ENCODE assay signal across 8 cellular contexts in genomic region chr11:57638005-57638760, GRCh38. TPM values are rescaled to one million over a fixed set of nuclear protein-coding genes. Genes with fewer than 3 reads are reported as not detected.
DNase-seq lines count a peak whose midpoint lies in the region; ATAC-seq and TF ChIP-seq lines count a peak whose summit lies in the region.

No MANE protein-coding gene starts in this region.

- H3K4me1 ChIP-seq in heart left ventricle: peaks cover 0 to 33% (median 22%) of the 10 kb centered on the region in 12 donors

- peak; percentile 97 for DNase-seq in AG08396 (ENCODE audit: low spot score)
- DNase-seq in NCI-H2196 treated with DMSO at 0.1 percent for 48 hours (lab: John Stamatoyannopoulos, UW; ENCODE audit: unreplicated experiment): peak; percentile 52
- DNase-seq in amniotic stem cell (lab: John Stamatoyannopoulos, UW): peak; percentile 74
- DNase-seq in heart left ventricle: peak; percentile 76 to 80 (median 79)
- DNase-seq in occipital lobe (lab: John Stamatoyannopoulos, UW): peak; percentile 71
- no peak for DNase-seq in stimulated activated CD4-positive, alpha-beta T cell treated with anti-CD3 and anti-CD28 coated beads, Interleukin-4, amount 100 ng/mL, for 24 hours
- no peak for DNase-seq in NCI-H2029 (lab: John Stamatoyannopoulos, UW)

- peak overlapping the region in 11 of 12 donors; percentile 17 to 87 (median 79) for H3K27ac ChIP-seq in heart left ventricle

- peaks cover 0 to 6% (median 0%) of the 10 kb centered on the region in 9 donors for H3K27me3 ChIP-seq in heart left ventricle

- peak in 1 of 12 donors; percentile 3 for TF ChIP-seq CTCF in heart left ventricle (IDR thresholded peaks at IDR 0.05)

- TF ChIP-seq POLR2A in heart left ventricle (IDR thresholded peaks at IDR 0.05): peak in 1 of 2 donors; percentile 37

- peak; percentile 43 for ATAC-seq in GM18870 (IDR thresholded peaks at IDR 0.05; ENCODE audit: unreplicated experiment)
- peak; percentile 90 to 95 (median 92) for ATAC-seq in heart left ventricle

- peak overlapping the region; percentile 40 to 97 (median 86) for H3K4me3 ChIP-seq in heart left ventricle

- no peaks in the 10 kb centered on the region for H3K36me3 ChIP-seq in heart left ventricle

- intact Hi-C loops in heart left ventricle (cut with DNase I): loop anchor here in 3 of 10 donors (2.0 to 5.0 kb wide), 3 partner anchors 41 to 181 kb away; partner anchors contain the start of gene SERPING1 (in 1 of the 3)

- H3K9me3 ChIP-seq in heart left ventricle: no peaks in the 10 kb centered on the region

- 0 to 1% (median 1%) methylated on average over 34 to 46 of the region's 46 CpGs for WGBS in heart left ventricle, 4 donors

RNA-seq across cellular contexts. Expression of gene YPEL4, which starts 11.5 kb away (rescaled TPM):
- total RNA-seq in heart left ventricle (1 to 10 TPM in 2 of 9 donors, under 1 TPM in 7; 0.16 to 2.2 (median 0.67) TPM), occipital lobe (3.6 TPM)
- 1 to 10 TPM in 1 of 2 donors, under 1 TPM in 1; 0.28 to 1.2 TPM for polyA plus RNA-seq in heart left ventricle

RNA-seq across cellular contexts. Expression of gene CLP1, which starts 19.4 kb away (rescaled TPM):
- total RNA-seq in heart left ventricle: 10 to 100 TPM in 2 of 9 donors, 1 to 10 TPM in 7; 5.5 to 11.6 (median 8.2) TPM
- polyA plus RNA-seq in heart left ventricle: 10 to 100 TPM in 1 of 2 donors, 1 to 10 TPM in 1; 3.0 to 11.9 TPM
- total RNA-seq in occipital lobe: 15.1 TPM

RNA-seq across cellular contexts. Expression of gene ZDHHC5, which starts 29.7 kb away (rescaled TPM):
- total RNA-seq in heart left ventricle: 10 to 100 TPM; 32.5 to 63.6 (median 45.7) TPM
- 10 to 100 TPM; 21.9 to 50.3 TPM for polyA plus RNA-seq in heart left ventricle
- total RNA-seq in occipital lobe: 18.6 TPM

RNA-seq across cellular contexts. Expression of gene SERPING1, which starts 40.7 kb away (rescaled TPM):
- total RNA-seq in heart left ventricle: 100 to 1,000 TPM in 4 of 9 donors, 10 to 100 TPM in 5; 55.5 to 344 (median 87.0) TPM
- polyA plus RNA-seq in heart left ventricle: 100 to 1,000 TPM in 1 of 2 donors, 10 to 100 TPM in 1; 80.6 to 121 TPM
- total RNA-seq in occipital lobe: 9.0 TPM

Comparison
In these comparisons a context has a peak if more than half of its experiments do, and no peak if none do; other contexts are left out.
1. DNase-seq: peak in AG08396 (single experiment), NCI-H2196 treated with DMSO at 0.1 percent for 48 hours (single experiment), amniotic stem cell (single experiment), heart left ventricle (5 of 5) and occipital lobe (single experiment); none in stimulated activated CD4-positive, alpha-beta T cell treated with anti-CD3 and anti-CD28 coated beads, Interleukin-4, amount 100 ng/mL, for 24 hours (single experiment) and NCI-H2029 (single experiment).